In the genomic region with DNA sequence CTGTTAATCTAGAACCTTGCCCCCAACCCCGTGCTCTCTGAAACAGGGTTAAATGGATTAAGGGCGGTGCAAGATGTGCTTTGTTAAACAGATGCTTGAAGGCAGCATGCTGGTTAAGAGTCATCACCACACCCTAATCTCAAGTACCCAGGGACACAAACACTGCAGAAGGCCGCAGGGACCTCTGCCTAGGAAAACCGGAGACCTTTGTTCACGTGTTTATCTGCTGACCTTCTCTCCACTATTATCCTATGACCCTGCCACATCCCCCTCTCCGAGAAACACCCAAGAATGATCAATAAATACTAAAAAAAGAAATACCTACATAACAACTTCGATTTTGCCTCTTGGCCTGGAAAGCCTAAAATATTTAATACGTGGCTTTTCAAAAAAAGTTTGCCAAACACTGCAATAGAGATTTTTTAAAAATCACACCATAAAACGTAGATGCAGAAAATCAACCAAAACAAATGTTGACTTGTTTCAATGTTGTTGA, we compare ENCODE assay signal across 1 cellular context.
TF ChIP-seq lines count a peak whose summit lies in the region.

No MANE protein-coding gene starts in this region.

TF ChIP-seq in K562, 482 proteins besides CTCF, POLR2A, EP300 and RAD21:
- peak; percentile 35; the same call in 1 of the 2 replicates for TF ChIP-seq CBFA2T3 (IDR thresholded peaks at IDR 0.05)
- 0 out of 2 replicates have a peak, but pooled peaks have one; percentile 10 for TF ChIP-seq CBFA2T2 (conservative IDR thresholded peaks at IDR 0.05)
